In the genomic region with DNA sequence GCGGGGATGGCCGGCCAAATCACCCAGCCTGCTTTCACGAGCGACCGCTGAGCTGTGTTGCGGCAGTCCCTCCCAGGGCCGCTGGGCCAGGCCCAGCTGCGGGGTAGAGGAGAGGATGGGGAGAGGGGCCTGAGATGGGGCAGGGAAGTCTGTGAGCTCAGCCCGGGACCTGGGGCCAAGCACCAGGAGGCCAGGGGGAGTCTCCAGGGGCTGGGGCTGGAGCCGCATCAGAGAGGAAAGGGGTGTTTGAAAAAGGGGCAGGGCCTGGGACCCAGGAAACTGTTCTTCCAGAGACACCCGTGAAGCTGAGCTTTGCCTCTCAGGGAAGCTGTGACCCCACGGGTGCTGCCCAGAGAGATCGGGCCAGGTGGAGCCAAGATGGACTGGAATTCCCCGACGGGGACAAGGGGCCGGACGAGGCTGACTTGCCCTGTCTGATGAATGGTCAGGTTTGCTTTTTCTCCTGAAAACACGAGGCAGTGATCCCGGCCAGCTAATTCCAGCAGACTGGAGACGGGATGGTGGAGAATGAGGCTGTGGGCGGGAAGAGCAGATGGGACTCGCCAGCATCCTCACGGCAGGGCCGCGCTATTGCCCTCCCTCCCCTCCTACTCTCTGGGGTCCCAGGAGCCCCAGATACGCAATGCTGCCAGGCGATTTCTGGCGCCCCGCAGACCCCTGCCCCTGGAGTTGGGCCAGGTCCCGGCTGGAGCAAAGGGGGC, we compare ENCODE assay signal across 1 cellular context.
TF ChIP-seq lines count a peak whose summit lies in the region.

No MANE protein-coding gene starts in this region.

TF ChIP-seq in GM23338, 12 proteins besides CTCF, POLR2A, EP300 and RAD21 (continued from another document):
- TF ChIP-seq, protein P1, sequence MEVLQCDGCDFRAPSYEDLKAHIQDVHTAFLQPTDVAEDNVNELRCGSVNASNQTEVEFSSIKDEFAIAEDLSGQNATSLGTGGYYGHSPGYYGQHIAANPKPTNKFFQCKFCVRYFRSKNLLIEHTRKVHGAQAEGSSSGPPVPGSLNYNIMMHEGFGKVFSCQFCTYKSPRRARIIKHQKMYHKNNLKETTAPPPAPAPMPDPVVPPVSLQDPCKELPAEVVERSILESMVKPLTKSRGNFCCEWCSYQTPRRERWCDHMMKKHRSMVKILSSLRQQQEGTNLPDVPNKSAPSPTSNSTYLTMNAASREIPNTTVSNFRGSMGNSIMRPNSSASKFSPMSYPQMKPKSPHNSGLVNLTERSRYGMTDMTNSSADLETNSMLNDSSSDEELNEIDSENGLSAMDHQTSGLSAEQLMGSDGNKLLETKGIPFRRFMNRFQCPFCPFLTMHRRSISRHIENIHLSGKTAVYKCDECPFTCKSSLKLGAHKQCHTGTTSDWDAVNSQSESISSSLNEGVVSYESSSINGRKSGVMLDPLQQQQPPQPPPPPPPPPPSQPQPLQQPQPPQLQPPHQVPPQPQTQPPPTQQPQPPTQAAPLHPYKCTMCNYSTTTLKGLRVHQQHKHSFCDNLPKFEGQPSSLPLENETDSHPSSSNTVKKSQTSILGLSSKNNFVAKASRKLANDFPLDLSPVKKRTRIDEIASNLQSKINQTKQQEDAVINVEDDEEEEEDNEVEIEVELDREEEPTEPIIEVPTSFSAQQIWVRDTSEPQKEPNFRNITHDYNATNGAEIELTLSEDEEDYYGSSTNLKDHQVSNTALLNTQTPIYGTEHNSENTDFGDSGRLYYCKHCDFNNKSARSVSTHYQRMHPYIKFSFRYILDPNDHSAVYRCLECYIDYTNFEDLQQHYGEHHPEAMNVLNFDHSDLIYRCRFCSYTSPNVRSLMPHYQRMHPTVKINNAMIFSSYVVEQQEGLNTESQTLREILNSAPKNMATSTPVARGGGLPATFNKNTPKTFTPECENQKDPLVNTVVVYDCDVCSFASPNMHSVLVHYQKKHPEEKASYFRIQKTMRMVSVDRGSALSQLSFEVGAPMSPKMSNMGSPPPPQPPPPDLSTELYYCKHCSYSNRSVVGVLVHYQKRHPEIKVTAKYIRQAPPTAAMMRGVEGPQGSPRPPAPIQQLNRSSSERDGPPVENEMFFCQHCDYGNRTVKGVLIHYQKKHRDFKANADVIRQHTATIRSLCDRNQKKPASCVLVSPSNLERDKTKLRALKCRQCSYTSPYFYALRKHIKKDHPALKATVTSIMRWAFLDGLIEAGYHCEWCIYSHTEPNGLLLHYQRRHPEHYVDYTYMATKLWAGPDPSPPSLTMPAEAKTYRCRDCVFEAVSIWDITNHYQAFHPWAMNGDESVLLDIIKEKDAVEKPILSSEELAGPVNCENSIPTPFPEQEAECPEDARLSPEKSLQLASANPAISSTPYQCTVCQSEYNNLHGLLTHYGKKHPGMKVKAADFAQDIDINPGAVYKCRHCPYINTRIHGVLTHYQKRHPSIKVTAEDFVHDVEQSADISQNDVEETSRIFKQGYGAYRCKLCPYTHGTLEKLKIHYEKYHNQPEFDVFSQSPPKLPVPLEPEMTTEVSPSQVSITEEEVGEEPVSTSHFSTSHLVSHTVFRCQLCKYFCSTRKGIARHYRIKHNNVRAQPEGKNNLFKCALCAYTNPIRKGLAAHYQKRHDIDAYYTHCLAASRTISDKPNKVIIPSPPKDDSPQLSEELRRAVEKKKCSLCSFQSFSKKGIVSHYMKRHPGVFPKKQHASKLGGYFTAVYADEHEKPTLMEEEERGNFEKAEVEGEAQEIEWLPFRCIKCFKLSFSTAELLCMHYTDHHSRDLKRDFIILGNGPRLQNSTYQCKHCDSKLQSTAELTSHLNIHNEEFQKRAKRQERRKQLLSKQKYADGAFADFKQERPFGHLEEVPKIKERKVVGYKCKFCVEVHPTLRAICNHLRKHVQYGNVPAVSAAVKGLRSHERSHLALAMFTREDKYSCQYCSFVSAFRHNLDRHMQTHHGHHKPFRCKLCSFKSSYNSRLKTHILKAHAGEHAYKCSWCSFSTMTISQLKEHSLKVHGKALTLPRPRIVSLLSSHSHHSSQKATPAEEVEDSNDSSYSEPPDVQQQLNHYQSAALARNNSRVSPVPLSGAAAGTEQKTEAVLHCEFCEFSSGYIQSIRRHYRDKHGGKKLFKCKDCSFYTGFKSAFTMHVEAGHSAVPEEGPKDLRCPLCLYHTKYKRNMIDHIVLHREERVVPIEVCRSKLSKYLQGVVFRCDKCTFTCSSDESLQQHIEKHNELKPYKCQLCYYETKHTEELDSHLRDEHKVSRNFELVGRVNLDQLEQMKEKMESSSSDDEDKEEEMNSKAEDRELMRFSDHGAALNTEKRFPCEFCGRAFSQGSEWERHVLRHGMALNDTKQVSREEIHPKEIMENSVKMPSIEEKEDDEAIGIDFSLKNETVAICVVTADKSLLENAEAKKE (CRISPR knock-in tag; IDR thresholded peaks at IDR 0.05): no peak
